In the genomic region with DNA sequence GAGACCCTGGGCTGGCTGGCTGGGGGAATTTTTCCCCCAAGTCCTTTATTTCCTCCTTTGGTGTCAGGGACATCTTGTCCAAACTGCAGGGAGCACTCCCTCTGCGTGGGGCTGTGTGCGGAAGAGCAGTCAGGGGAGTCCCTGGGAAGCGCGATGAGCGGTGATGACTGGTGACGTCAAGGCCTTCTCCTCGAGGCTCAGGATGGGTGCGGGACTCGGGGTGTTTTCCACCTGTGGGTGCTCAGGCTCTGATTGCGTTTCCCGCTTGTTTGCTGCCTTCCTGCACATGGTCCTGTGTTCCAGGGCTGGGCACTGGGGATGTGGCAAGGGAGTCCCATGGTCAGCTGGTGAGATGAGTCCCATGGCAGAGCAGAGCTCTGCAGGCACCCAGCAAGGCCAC, we compare ENCODE assay signal across 36 cellular contexts.
"Had no signal": no experiment of that assay in that cellular context is flagged by ENCODE, and none has a peak within 500 bp of the region (broad histone marks: within the 10 kb centered on the region; RNA-seq: fewer than 3 reads in every experiment).

No MANE protein-coding gene starts in this region.

- ATAC-seq: activated CD8-positive, alpha-beta T cell treated with anti-CD3 and anti-CD28 coated beads for 36 hours; activated naive CD4-positive, alpha-beta T cell treated with anti-CD3 and anti-CD28 coated beads, Interleukin-2, amount 50 U/mL, for 72 hours; activated T-cell treated with anti-CD3 and anti-CD28 coated beads, Interleukin-2, amount 50 U/mL, for 4 hours; activated T-cell treated with anti-CD3 and anti-CD28 coated beads, Interleukin-2, amount 50 U/mL, for 72 hours; activated T-helper 17 cell treated with anti-CD3 and anti-CD28 coated beads, Interleukin-2, amount 50 U/mL, for 72 hours; body of pancreas had no signal

- H3K4me1 Mint-ChIP-seq: activated B cell treated with CpG ODN at 0.5 μM for 24 hours; activated CD4-positive, alpha-beta T cell treated with anti-CD3 and anti-CD28 coated beads, Interleukin-2, amount 10 ng/mL, durations not matched to agents 24 days and 14 days; activated naive CD8-positive, alpha-beta T cell treated with anti-CD3 and anti-CD28 coated beads for 36 hours; activated T-helper 17 cell treated with anti-CD3 and anti-CD28 coated beads, Interleukin-2, amount 50 U/mL, for 72 hours; central memory CD8-positive, alpha-beta T cell had no signal

- H3K27ac ChIP-seq: adrenal gland, body of pancreas, brain microvascular endothelial cell, breast epithelium, VCaP had no signal

- H3K4me3 Mint-ChIP-seq: activated B cell treated with CpG ODN at 0.5 μM for 24 hours; activated CD4-positive, alpha-beta memory T cell treated with anti-CD3 and anti-CD28 coated beads for 36 hours; activated CD4-positive, alpha-beta T cell treated with anti-CD3 and anti-CD28 coated beads, Interleukin-2, amount 10 ng/mL, durations not matched to agents 24 days and 14 days; activated CD8-positive, alpha-beta T cell treated with anti-CD3 and anti-CD28 coated beads for 36 hours; activated naive CD4-positive, alpha-beta T cell treated with anti-CD3 and anti-CD28 coated beads for 36 hours; activated naive CD8-positive, alpha-beta T cell treated with anti-CD3 and anti-CD28 coated beads for 36 hours; activated T-cell treated with anti-CD3 and anti-CD28 coated beads, Interleukin-2, amount 50 U/mL, for 4 hours; activated T-cell treated with anti-CD3 and anti-CD28 coated beads, Interleukin-2, amount 50 U/mL, for 72 hours; activated T-helper 1 cell treated with anti-CD3 and anti-CD28 coated beads, Interleukin-12 subunit alpha, Interleukin-12 subunit beta, Interleukin-2, Interleukin-4 antibody, amounts not matched to agents 30 ng/mL and 10 ng/mL and 1 ng/mL, durations not matched to agents 14 hours and 24 hours and 36 hours; activated T-helper 17 cell treated with anti-CD3 and anti-CD28 coated beads, Interleukin-2, amount 50 U/mL, for 72 hours; central memory CD8-positive, alpha-beta T cell; T-helper 1 cell treated with Interleukin-12 subunit alpha and Interleukin-12 subunit beta and Interleukin-4 antibody, amounts not matched to agents 30 μg/mL and 1 μg/mL, for 36 hours; T-helper 2 cell treated with Interferon-gamma antibody and Interleukin-4, amounts not matched to agents 5 μg/mL and 100 μg/mL, for 36 hours had no signal

- H3K27ac Mint-ChIP-seq: activated B cell treated with CpG ODN at 0.5 μM for 24 hours; activated CD4-positive, alpha-beta memory T cell treated with anti-CD3 and anti-CD28 coated beads for 36 hours; activated CD4-positive, alpha-beta T cell treated with anti-CD3 and anti-CD28 coated beads, Interleukin-2, amount 10 ng/mL, durations not matched to agents 24 days and 14 days; activated CD8-positive, alpha-beta T cell treated with anti-CD3 and anti-CD28 coated beads for 36 hours; activated naive CD4-positive, alpha-beta T cell treated with anti-CD3 and anti-CD28 coated beads for 36 hours; activated naive CD4-positive, alpha-beta T cell treated with anti-CD3 and anti-CD28 coated beads, Interleukin-2, amount 50 U/mL, for 72 hours; activated naive CD8-positive, alpha-beta T cell treated with anti-CD3 and anti-CD28 coated beads for 36 hours; activated T-cell treated with anti-CD3 and anti-CD28 coated beads, Interleukin-2, amount 50 U/mL, for 72 hours; activated T-helper 1 cell treated with anti-CD3 and anti-CD28 coated beads, Interleukin-12 subunit alpha, Interleukin-12 subunit beta, Interleukin-2, Interleukin-4 antibody, amounts not matched to agents 30 ng/mL and 10 ng/mL and 1 ng/mL, durations not matched to agents 14 hours and 24 hours and 36 hours; activated T-helper 17 cell treated with anti-CD3 and anti-CD28 coated beads, Interleukin-2, amount 50 U/mL, for 72 hours; T-helper 1 cell treated with Interleukin-12 subunit alpha and Interleukin-12 subunit beta and Interleukin-4 antibody, amounts not matched to agents 30 μg/mL and 1 μg/mL, for 36 hours; T-helper 2 cell treated with Interferon-gamma antibody and Interleukin-4, amounts not matched to agents 5 μg/mL and 100 μg/mL, for 36 hours had no signal

- DNase-seq: activated B cell treated with CpG ODN at 0.5 μM for 24 hours; activated CD4-positive, alpha-beta memory T cell treated with anti-CD3 and anti-CD28 coated beads for 36 hours; activated CD4-positive, alpha-beta T cell treated with anti-CD3 and anti-CD28 coated beads for 4 hours; activated CD4-positive, alpha-beta T cell treated with anti-CD3 and anti-CD28 coated beads, Interleukin-2, amount 10 ng/mL, durations not matched to agents 24 days and 14 days; activated CD4-positive, alpha-beta T cell treated with anti-CD3 and anti-CD28 coated beads, Interleukin-2, amount 50 U/mL, for 1 hour; activated CD4-positive, alpha-beta T cell treated with anti-CD3 and anti-CD28 coated beads, Interleukin-2, amount 50 U/mL, for 4 hours; activated CD4-positive, CD25-positive, alpha-beta regulatory T cell treated with anti-CD3 and anti-CD28 coated beads, Interleukin-2, amount 50 U/mL, for 72 hours; activated CD8-positive, alpha-beta memory T cell treated with anti-CD3 and anti-CD28 coated beads, Interleukin-2, amount 50 U/mL, for 4 hours; activated CD8-positive, alpha-beta T cell treated with anti-CD3 and anti-CD28 coated beads for 36 hours; activated effector memory CD4-positive, alpha-beta T cell treated with anti-CD3 and anti-CD28 coated beads, Interleukin-2, amount 50 U/mL, for 16 hours; activated gamma-delta T cell treated with Interleukin-2 at 50 U/mL for 16 hours; activated naive CD4-positive, alpha-beta T cell; activated naive CD4-positive, alpha-beta T cell treated with anti-CD3 and anti-CD28 coated beads for 36 hours; activated naive CD4-positive, alpha-beta T cell treated with anti-CD3 and anti-CD28 coated beads, Interleukin-2, amount 50 U/mL, for 16 hours; activated naive CD8-positive, alpha-beta T cell treated with anti-CD3 and anti-CD28 coated beads for 36 hours; activated T-cell treated with anti-CD3 and anti-CD28 coated beads for 4 hours; activated T-cell treated with anti-CD3 and anti-CD28 coated beads, Interleukin-2, amount 50 U/mL, for 1 hour; activated T-cell treated with anti-CD3 and anti-CD28 coated beads, Interleukin-2, amount 50 U/mL, for 4 hours; activated T-cell treated with anti-CD3 and anti-CD28 coated beads, Interleukin-2, amount 50 U/mL, for 72 hours; adrenal gland; amniotic stem cell; aorta; body of pancreas; brain microvascular endothelial cell; caudate nucleus; T-helper 1 cell; T-helper 2 cell; T-helper 9 cell had no signal

- H3K4me3 ChIP-seq: adrenal gland, body of pancreas, breast epithelium had no signal

- H3K4me1 ChIP-seq: adrenal gland, body of pancreas, breast epithelium had no signal

- H3K36me3 ChIP-seq: breast epithelium had no signal

- H3K27me3 ChIP-seq: adrenal gland, body of pancreas, brain microvascular endothelial cell, breast epithelium had no signal

- H3K27me3 Mint-ChIP-seq: activated B cell treated with CpG ODN at 0.5 μM for 24 hours; activated CD4-positive, alpha-beta memory T cell treated with anti-CD3 and anti-CD28 coated beads for 36 hours; activated CD4-positive, alpha-beta T cell treated with anti-CD3 and anti-CD28 coated beads, Interleukin-2, amount 10 ng/mL, durations not matched to agents 24 days and 14 days; activated CD8-positive, alpha-beta T cell treated with anti-CD3 and anti-CD28 coated beads for 36 hours; central memory CD8-positive, alpha-beta T cell had no signal

- H3K9me3 ChIP-seq: adrenal gland, body of pancreas, breast epithelium had no signal

- H3K9me3 Mint-ChIP-seq: activated CD4-positive, alpha-beta memory T cell treated with anti-CD3 and anti-CD28 coated beads for 36 hours; activated CD8-positive, alpha-beta T cell treated with anti-CD3 and anti-CD28 coated beads for 36 hours; activated naive CD8-positive, alpha-beta T cell treated with anti-CD3 and anti-CD28 coated beads for 36 hours; activated T-cell treated with anti-CD3 and anti-CD28 coated beads, Interleukin-2, amount 50 U/mL, for 4 hours had no signal

- H3K36me3 Mint-ChIP-seq: activated CD4-positive, alpha-beta memory T cell treated with anti-CD3 and anti-CD28 coated beads for 36 hours; activated naive CD4-positive, alpha-beta T cell treated with anti-CD3 and anti-CD28 coated beads, Interleukin-2, amount 50 U/mL, for 72 hours; activated naive CD8-positive, alpha-beta T cell treated with anti-CD3 and anti-CD28 coated beads for 36 hours had no signal
